ENCODE assay signal across 8 cellular contexts in genomic region chr2:233711312-233712008, GRCh38. TPM values are rescaled to one million over a fixed set of nuclear protein-coding genes. Genes with fewer than 3 reads are reported as not detected.
DNase-seq lines count a peak whose midpoint lies in the region; ATAC-seq and TF ChIP-seq lines count a peak whose summit lies in the region.

No MANE protein-coding gene starts in this region.

- peak; percentile 60 for ATAC-seq in HG03103 (IDR thresholded peaks at IDR 0.05; ENCODE audit: low read depth, unreplicated experiment)
- peak; percentile 46 for ATAC-seq in effector memory CD8-positive, alpha-beta T cell (replicated peaks)

- no peak overlapping the region for H3K27ac Mint-ChIP-seq in effector memory CD8-positive, alpha-beta T cell
- no peak overlapping the region for H3K27ac Mint-ChIP-seq in mesothelial cell of epicardium

- no peaks in the 10 kb centered on the region for H3K9me3 Mint-ChIP-seq in effector memory CD8-positive, alpha-beta T cell
- H3K9me3 Mint-ChIP-seq in mesothelial cell of epicardium = no peaks in the 10 kb centered on the region

- peak; percentile 83 for TF ChIP-seq CTCF in mesothelial cell of epicardium (IDR thresholded peaks at IDR 0.05; ENCODE audit: unreplicated experiment)

- DNase-seq in DMS53 treated with DMSO at 0.1 percent for 48 hours (lab: John Stamatoyannopoulos, UW; ENCODE audit: unreplicated experiment) = peak; percentile 39
- DNase-seq in NCI-H748 treated with DMSO at 0.1 percent for 48 hours (lab: John Stamatoyannopoulos, UW) = peak; percentile 48
- peak; percentile 34 to 55 for DNase-seq in activated CD8-positive, alpha-beta memory T cell treated with anti-CD3 and anti-CD28 coated beads for 1 hour (ENCODE audit: extremely low read depth in 1 of 2, low read depth in 1 of 2)
- DNase-seq in effector memory CD8-positive, alpha-beta T cell = peak; percentile 48 to 64 (median 63)
- peak; percentile 78 to 89 for DNase-seq in mesothelial cell of epicardium (ENCODE audit: low spot score in 2 of 2, unreplicated experiment in 2 of 2)
- DNase-seq in stimulated activated CD8-positive, alpha-beta memory T cell treated with anti-CD3 and anti-CD28 coated beads, Interleukin-2, amount 100 ng/mL, for 48 hours (ENCODE audit: low read depth in 2 of 2) = peak; percentile 64 to 66
- DNase-seq in cortex of kidney (lab: John Stamatoyannopoulos, UW) = no peak

- peaks cover 3% of the 10 kb centered on the region for H3K36me3 Mint-ChIP-seq in effector memory CD8-positive, alpha-beta T cell (ENCODE audit: insufficient read depth)
- no peaks in the 10 kb centered on the region for H3K36me3 Mint-ChIP-seq in mesothelial cell of epicardium

- no peaks in the 10 kb centered on the region for H3K4me1 Mint-ChIP-seq in effector memory CD8-positive, alpha-beta T cell (ENCODE audit: low read depth in 2 of 2)
- H3K4me1 Mint-ChIP-seq in mesothelial cell of epicardium = no peaks in the 10 kb centered on the region

- H3K4me3 Mint-ChIP-seq in effector memory CD8-positive, alpha-beta T cell = no peak overlapping the region
- no peak overlapping the region for H3K4me3 Mint-ChIP-seq in mesothelial cell of epicardium

- peaks cover 67 to 90% of the 10 kb centered on the region in 2 donors for H3K27me3 Mint-ChIP-seq in effector memory CD8-positive, alpha-beta T cell
- H3K27me3 Mint-ChIP-seq in mesothelial cell of epicardium (ENCODE audit: low read depth) = peaks cover 36% of the 10 kb centered on the region

RNA-seq across cellular contexts. Expression of gene UGT1A5, which starts 1.2 kb away (rescaled TPM):
- not detected in 3 replicates for total RNA-seq in mesothelial cell of epicardium

RNA-seq across cellular contexts. Expression of gene UGT1A4, which starts 7.1 kb away (rescaled TPM):
- total RNA-seq in mesothelial cell of epicardium = not detected in 3 replicates

RNA-seq across cellular contexts. Expression of gene UGT1A3, which starts 17.4 kb away (rescaled TPM):
- total RNA-seq in mesothelial cell of epicardium = not detected in 3 replicates

RNA-seq across cellular contexts. Expression of gene UGT1A6, which starts 18.8 kb away (rescaled TPM):
- total RNA-seq in mesothelial cell of epicardium = not detected in 3 replicates

RNA-seq across cellular contexts. Expression of gene UGT1A7, which starts 29.8 kb away (rescaled TPM):
- not detected in 3 replicates for total RNA-seq in mesothelial cell of epicardium
